Comparison of ENCODE assay signal across 10 cellular contexts in genomic region chr10:48526371-48526821, GRCh38.
DNase-seq lines count a peak whose midpoint lies in the region; ATAC-seq and TF ChIP-seq lines count a peak whose summit lies in the region.
"Had no signal": no experiment of that assay in that cellular context is flagged by ENCODE, and none has a peak within 500 bp of the region (broad histone marks: within the 10 kb centered on the region; RNA-seq: fewer than 3 reads in every experiment).

No MANE protein-coding gene starts in this region.

- H3K9me3 Mint-ChIP-seq in immature natural killer cell, result peaks cover 0 to 2% (median 0%) of the 10 kb centered on the region in 6 donors

- TF ChIP-seq CTCF in WERI-Rb-1 (IDR thresholded peaks at IDR 0.05; ENCODE audit: low read depth, low read length), result no peak
- TF ChIP-seq CTCF in fibroblast of the aortic adventitia (IDR thresholded peaks at IDR 0.05; ENCODE audit: insufficient read depth, low read length), result no peak
- TF ChIP-seq CTCF in retinal pigment epithelial cell (conservative IDR thresholded peaks at IDR 0.05; ENCODE audit: low read depth, low read length), result no peak

- H3K4me3 ChIP-seq in WERI-Rb-1 (ENCODE audit: low read depth, low read length) (peak overlapping the region; percentile 39), fibroblast of the aortic adventitia (ENCODE audit: low read depth, low read length) (peak overlapping the region; percentile 42), retinal pigment epithelial cell (ENCODE audit: low read length) (peak overlapping the region; percentile 6)
- H3K4me3 ChIP-seq: SK-N-MC had no signal

- H3K9me3 ChIP-seq in WERI-Rb-1 (ENCODE audit: severe bottlenecking), result no peaks in the 10 kb centered on the region

- H3K27ac ChIP-seq in WERI-Rb-1, result 0 out of 2 replicates have a peak overlapping the region, but pooled peaks have one; percentile 16
- H3K27ac ChIP-seq: SK-N-MC had no signal

- no peaks in the 10 kb centered on the region for H3K27me3 ChIP-seq in WERI-Rb-1 (ENCODE audit: insufficient read depth, low read depth, severe bottlenecking)

- H3K27me3 Mint-ChIP-seq in immature natural killer cell (ENCODE audit: low read depth in 3 of 3), result peaks cover 8% of the 10 kb centered on the region in 3 donors

- ATAC-seq in HG02571 (IDR thresholded peaks at IDR 0.05; ENCODE audit: unreplicated experiment), result no peak

- no peak overlapping the region for H3K4me3 Mint-ChIP-seq in immature natural killer cell

- DNase-seq in EL, result peak; percentile 91
- no peak for DNase-seq in WERI-Rb-1
- DNase-seq in fibroblast of the aortic adventitia (ENCODE audit: low read depth), result peak; percentile 87
- DNase-seq in retinal pigment epithelial cell (ENCODE audit: low read depth), result peak; percentile 75
- DNase-seq in NCI-H510A (lab: John Stamatoyannopoulos, UW), result no peak
- no peak for DNase-seq in NAMALWA (ENCODE audit: low spot score)
- no peak for DNase-seq in immature natural killer cell
- DNase-seq: NCI-H345 had no signal

- no peaks in the 10 kb centered on the region for H3K36me3 ChIP-seq in WERI-Rb-1

- no peaks in the 10 kb centered on the region for H3K36me3 Mint-ChIP-seq in immature natural killer cell

- H3K4me1 Mint-ChIP-seq in immature natural killer cell, result peaks cover 0 to 3% of the 10 kb centered on the region in 2 donors

- H3K27ac Mint-ChIP-seq in immature natural killer cell, result no peak overlapping the region

Comparison
In these comparisons a context has a peak if more than half of its experiments do, and no peak if none do; other contexts are left out.
1. DNase-seq: peak in EL (single experiment), fibroblast of the aortic adventitia (single experiment) and retinal pigment epithelial cell (single experiment); none in WERI-Rb-1 (single experiment), NCI-H510A (single experiment), NAMALWA (single experiment) and immature natural killer cell (0 of 3).
2. Peak in every context shown above with its lines, with median percentiles within 50 percentile points of each other: H3K4me3 ChIP-seq.